ENCODE assay signal across 20 cellular contexts in the genomic region with DNA sequence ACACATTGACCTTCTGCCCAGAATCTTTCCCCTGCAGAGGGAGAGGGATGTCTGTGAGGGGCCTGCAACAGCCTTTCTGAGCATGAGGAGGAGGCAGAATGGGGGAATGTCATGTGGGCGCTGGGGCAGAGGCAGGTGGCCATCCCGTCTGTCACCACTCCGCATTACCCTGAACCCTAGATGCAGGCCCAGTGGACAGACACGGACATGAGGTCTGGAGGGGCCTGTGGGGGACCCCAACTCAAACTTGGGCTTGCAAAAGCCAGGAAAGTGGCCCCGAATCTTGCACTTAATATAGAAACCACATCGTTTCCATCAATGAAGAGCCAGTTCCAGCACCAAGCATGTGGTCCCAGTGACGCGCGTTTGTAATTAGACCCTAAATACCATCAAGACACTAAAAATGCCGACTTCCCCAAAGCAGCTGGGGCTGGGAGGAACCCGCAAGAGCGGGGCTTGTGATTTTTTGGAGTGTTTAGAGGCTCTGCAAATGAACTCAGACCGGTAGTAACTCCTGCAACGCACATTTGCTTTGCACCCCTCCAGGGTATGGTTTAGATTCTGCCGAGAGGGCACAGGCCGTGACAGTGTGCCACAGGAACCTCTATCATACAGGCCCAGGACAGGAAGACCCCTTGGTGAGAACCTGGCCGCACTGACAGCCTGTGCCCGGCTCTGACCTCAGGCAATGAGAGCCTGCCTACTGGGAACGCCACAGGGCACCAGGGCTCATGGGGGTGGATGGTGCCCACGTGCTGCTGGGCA.
"Had no signal": no experiment of that assay in that cellular context is flagged by ENCODE, and none has a peak within 500 bp of the region (broad histone marks: within the 10 kb centered on the region; RNA-seq: fewer than 3 reads in every experiment).

No MANE protein-coding gene starts in this region.

- DNase-seq: activated B cell treated with CpG ODN at 0.5 μM for 24 hours; activated CD4-positive, alpha-beta T cell treated with anti-CD3 and anti-CD28 coated beads, Interleukin-2, amount 10 ng/mL, durations not matched to agents 24 days and 14 days; activated CD8-positive, alpha-beta T cell treated with anti-CD3 and anti-CD28 coated beads for 36 hours; activated naive CD4-positive, alpha-beta T cell treated with anti-CD3 and anti-CD28 coated beads for 36 hours; activated T-cell treated with anti-CD3 and anti-CD28 coated beads, Interleukin-2, amount 50 U/mL, for 1 hour; brain microvascular endothelial cell; effector CD4-positive, alpha-beta T cell; kidney glomerular epithelial cell; stimulated activated CD4-positive, alpha-beta T cell treated with anti-CD3 and anti-CD28 coated beads, Interleukin-4, amount 100 ng/mL, for 24 hours had no signal

- H3K4me3 ChIP-seq: gastroesophageal sphincter, heart left ventricle, lung, SK-N-MC, smooth muscle cell had no signal

- H3K4me3 Mint-ChIP-seq: activated B cell treated with CpG ODN at 0.5 μM for 24 hours; activated CD4-positive, alpha-beta T cell treated with anti-CD3 and anti-CD28 coated beads, Interleukin-2, amount 10 ng/mL, durations not matched to agents 24 days and 14 days; activated CD8-positive, alpha-beta T cell treated with anti-CD3 and anti-CD28 coated beads for 36 hours; activated naive CD4-positive, alpha-beta T cell treated with anti-CD3 and anti-CD28 coated beads for 36 hours; central memory CD8-positive, alpha-beta T cell; natural killer cell treated with Interleukin-12 subunit alpha and Interleukin-12 subunit beta and Interleukin-15 and Interleukin-18, amount 100 ng/mL, for 72 hours; stimulated activated memory B cell treated with anti-CD40 and anti-IgM and Interleukin-4, amounts not matched to agents 10 μg/mL and 1 μg/mL and 100 μg/mL, for 72 hours; T-cell had no signal

- H3K27ac Mint-ChIP-seq: activated B cell treated with CpG ODN at 0.5 μM for 24 hours; activated CD4-positive, alpha-beta T cell treated with anti-CD3 and anti-CD28 coated beads, Interleukin-2, amount 10 ng/mL, durations not matched to agents 24 days and 14 days; activated CD8-positive, alpha-beta T cell treated with anti-CD3 and anti-CD28 coated beads for 36 hours; activated naive CD4-positive, alpha-beta T cell treated with anti-CD3 and anti-CD28 coated beads for 36 hours; activated T-helper 2 cell treated with anti-CD3 and anti-CD28 coated beads, Interferon-gamma antibody, Interleukin-2, Interleukin-4, amounts not matched to agents 10 μg/mL and 5 μg/mL and 100 μg/mL, durations not matched to agents 14 hours and 24 hours and 36 hours; natural killer cell treated with Interleukin-12 subunit alpha and Interleukin-12 subunit beta and Interleukin-15 and Interleukin-18, amount 100 ng/mL, for 72 hours; stimulated activated memory B cell treated with anti-CD40 and anti-IgM and Interleukin-4, amounts not matched to agents 10 μg/mL and 1 μg/mL and 100 μg/mL, for 72 hours; T-cell had no signal

- H3K27me3 ChIP-seq: brain microvascular endothelial cell, gastroesophageal sphincter, heart left ventricle had no signal

- H3K27ac ChIP-seq: brain microvascular endothelial cell, gastroesophageal sphincter, heart left ventricle, SK-N-MC had no signal

- H3K4me1 Mint-ChIP-seq: activated B cell treated with CpG ODN at 0.5 μM for 24 hours; activated CD4-positive, alpha-beta T cell treated with anti-CD3 and anti-CD28 coated beads, Interleukin-2, amount 10 ng/mL, durations not matched to agents 24 days and 14 days; central memory CD8-positive, alpha-beta T cell; stimulated activated memory B cell treated with anti-CD40 and anti-IgM and Interleukin-4, amounts not matched to agents 10 μg/mL and 1 μg/mL and 100 μg/mL, for 72 hours; T-cell had no signal

- H3K4me2 ChIP-seq: smooth muscle cell had no signal

- H3K4me1 ChIP-seq: gastroesophageal sphincter, heart left ventricle had no signal

- ATAC-seq: activated CD8-positive, alpha-beta T cell treated with anti-CD3 and anti-CD28 coated beads for 36 hours; esophagus mucosa; gastroesophageal sphincter; heart left ventricle; natural killer cell treated with Interleukin-12 subunit alpha and Interleukin-12 subunit beta and Interleukin-15 and Interleukin-18, amount 100 ng/mL, for 72 hours; stimulated activated memory B cell treated with anti-CD40 and anti-IgM and Interleukin-4, amounts not matched to agents 10 μg/mL and 1 μg/mL and 100 μg/mL, for 72 hours; T-cell had no signal

- H3K36me3 Mint-ChIP-seq: stimulated activated memory B cell treated with anti-CD40 and anti-IgM and Interleukin-4, amounts not matched to agents 10 μg/mL and 1 μg/mL and 100 μg/mL, for 72 hours; T-cell had no signal

- H3K27me3 Mint-ChIP-seq: activated B cell treated with CpG ODN at 0.5 μM for 24 hours; activated CD4-positive, alpha-beta T cell treated with anti-CD3 and anti-CD28 coated beads, Interleukin-2, amount 10 ng/mL, durations not matched to agents 24 days and 14 days had no signal

- H3K36me3 ChIP-seq: brain microvascular endothelial cell, gastroesophageal sphincter, heart left ventricle had no signal
